In genomic region chr1:44067258-44068250, GRCh38 we compare ENCODE assay signal across 18 cellular contexts. TPM values are rescaled to one million over a fixed set of nuclear protein-coding genes. Genes with fewer than 3 reads are reported as not detected.
DNase-seq lines count a peak whose midpoint lies in the region; ATAC-seq and TF ChIP-seq lines count a peak whose summit lies in the region.
"Had no signal": no experiment of that assay in that cellular context is flagged by ENCODE, and none has a peak within 500 bp of the region (broad histone marks: within the 10 kb centered on the region; RNA-seq: fewer than 3 reads in every experiment).

No MANE protein-coding gene starts in this region.

- H2BK15ac ChIP-seq in neuronal stem cell (ENCODE audit: low read length): no peak overlapping the region

- no peak overlapping the region for H2BK12ac ChIP-seq in neuronal stem cell (ENCODE audit: low read length)

- peak; percentile 62 for ATAC-seq in HG02610 (IDR thresholded peaks at IDR 0.05; ENCODE audit: unreplicated experiment)
- ATAC-seq in activated B cell treated with CpG ODN at 0.5 μM for 24 hours (ENCODE audit: low read depth): peak; percentile 86
- no peak for ATAC-seq in CD4-positive, alpha-beta T cell (ENCODE audit: poor library complexity)
- ATAC-seq: activated T-cell treated with anti-CD3 and anti-CD28 coated beads, Interleukin-2, amount 50 U/mL, for 4 hours had no signal

- no peaks in the 10 kb centered on the region for H3K79me1 ChIP-seq in neuronal stem cell (ENCODE audit: low read depth, low read length)

- peaks cover 0 to 11% (median 0%) of the 10 kb centered on the region in 3 experiments for H3K27me3 ChIP-seq in neuronal stem cell (ENCODE audit: control insufficient read depth in 3 of 3, insufficient read depth in 3 of 3, low read depth in 1 of 3, low read length in 3 of 3)
- peaks cover 7% of the 10 kb centered on the region for H3K27me3 ChIP-seq in CD4-positive, alpha-beta T cell (ENCODE audit: control insufficient read depth, insufficient read depth, low read length)
- H3K27me3 ChIP-seq: thyroid gland had no signal

- no peak overlapping the region for H2BK120ac ChIP-seq in neuronal stem cell (ENCODE audit: low read depth, low read length)

- H3K27ac ChIP-seq in neuronal stem cell (replicated peaks; ENCODE audit: low read length): no peak overlapping the region
- H3K27ac ChIP-seq in CD4-positive, alpha-beta T cell (ENCODE audit: low read depth, low read length): no peak overlapping the region
- H3K27ac ChIP-seq: C4-2B, thyroid gland had no signal

- H3K36me3 Mint-ChIP-seq in activated B cell treated with CpG ODN at 0.5 μM for 24 hours (ENCODE audit: low read depth): no peaks in the 10 kb centered on the region
- H3K36me3 Mint-ChIP-seq in CD4-positive, alpha-beta T cell (ENCODE audit: low read depth): no peaks in the 10 kb centered on the region

- H2AK5ac ChIP-seq in neuronal stem cell (ENCODE audit: low read depth, low read length): no peak overlapping the region

- CTCF ChIA-PET in activated B cell treated with CpG ODN at 0.5 μM for 24 hours (lab: Charles Lee): interaction anchor here (1.1 kb wide), 1 partner anchor 19 kb away, joined by 3 read pairs; no protein-coding TSS in a partner anchor
- CTCF ChIA-PET in CD4-positive, alpha-beta T cell (lab: Charles Lee): interaction anchor here (0.5 kb wide), 1 partner anchor 108 kb away, joined by 3 read pairs; no protein-coding TSS in a partner anchor

- peak overlapping the region; percentile 13 for H3K9ac ChIP-seq in neuronal stem cell (ENCODE audit: low read depth, low read length, poor library complexity)

- H2BK5ac ChIP-seq in neuronal stem cell (ENCODE audit: low read length): no peak overlapping the region

- no peak overlapping the region for H4K8ac ChIP-seq in neuronal stem cell (ENCODE audit: low read depth, low read length)

- peaks cover 3% of the 10 kb centered on the region for H3K27me3 Mint-ChIP-seq in activated B cell treated with CpG ODN at 0.5 μM for 24 hours
- H3K27me3 Mint-ChIP-seq in CD4-positive, alpha-beta T cell: peaks cover 27% of the 10 kb centered on the region

- no peak for TF ChIP-seq CTCF in GM12865 (IDR thresholded peaks at IDR 0.05; ENCODE audit: insufficient read depth, low read depth, low read length, missing control alignments)
- no peak for TF ChIP-seq CTCF in activated B cell treated with CpG ODN at 0.5 μM for 24 hours (IDR thresholded peaks at IDR 0.05)
- no peak for TF ChIP-seq CTCF in CD4-positive, alpha-beta T cell (IDR thresholded peaks at IDR 0.05)

- H3K4me3 ChIP-seq in GM12865 (ENCODE audit: low read depth, low read length) (peak overlapping the region; percentile 19; the same call in 1 of the 2 replicates), neuronal stem cell (ENCODE audit: low read length in 2 of 2) (no peak overlapping the region)
- H3K4me3 ChIP-seq: coronary artery, thyroid gland had no signal

- no peak overlapping the region for H4K91ac ChIP-seq in neuronal stem cell (ENCODE audit: low read depth, low read length, poor library complexity)

- no peaks in the 10 kb centered on the region for H3K9me3 ChIP-seq in neuronal stem cell (replicated peaks in 1 of 2; ENCODE audit: control insufficient read depth in 2 of 2, insufficient read depth in 1 of 2, low read depth in 1 of 2, low read length in 2 of 2)
- H3K9me3 ChIP-seq in CD4-positive, alpha-beta T cell (ENCODE audit: control insufficient read depth, low read length): no peaks in the 10 kb centered on the region
- H3K9me3 ChIP-seq: thyroid gland had no signal

- H3K9me3 Mint-ChIP-seq in activated B cell treated with CpG ODN at 0.5 μM for 24 hours: no peaks in the 10 kb centered on the region
- H3K9me3 Mint-ChIP-seq in CD4-positive, alpha-beta T cell: no peaks in the 10 kb centered on the region
- H3K9me3 Mint-ChIP-seq: activated T-cell treated with anti-CD3 and anti-CD28 coated beads, Interleukin-2, amount 50 U/mL, for 4 hours had no signal

- peaks cover 42% of the 10 kb centered on the region for H3K4me1 Mint-ChIP-seq in activated B cell treated with CpG ODN at 0.5 μM for 24 hours
- no peaks in the 10 kb centered on the region for H3K4me1 Mint-ChIP-seq in CD4-positive, alpha-beta T cell (ENCODE audit: low read depth)

- no peak overlapping the region for H2AFZ ChIP-seq in neuronal stem cell (ENCODE audit: low read length)

- intact Hi-C loops in activated B cell treated with CpG ODN at 0.5 μM for 24 hours (cut with micrococcal nuclease): no loop called here
- intact Hi-C loops in CD4-positive, alpha-beta T cell (cut with DNase I, micrococcal nuclease): loop anchor here in 1 of 2 experiments (10.0 kb wide), 1 partner anchor 1187 kb away; no protein-coding TSS in a partner anchor

- H3K4ac ChIP-seq in neuronal stem cell (ENCODE audit: low read length): no peak overlapping the region

- peak overlapping the region; percentile 27 for H3K23ac ChIP-seq in neuronal stem cell (ENCODE audit: low read depth, low read length, poor library complexity)

- H3K36me3 ChIP-seq in neuronal stem cell (replicated peaks in 1 of 2; ENCODE audit: control insufficient read depth in 2 of 2, insufficient read depth in 2 of 2, low read length in 2 of 2): no peaks in the 10 kb centered on the region
- H3K36me3 ChIP-seq: thyroid gland had no signal

- H3K4me2 ChIP-seq in neuronal stem cell (ENCODE audit: insufficient read depth, low read length, poor library complexity, severe bottlenecking): no peak overlapping the region

- no peak overlapping the region for H3K14ac ChIP-seq in neuronal stem cell (ENCODE audit: low read length)

- POLR2A ChIA-PET in activated B cell treated with CpG ODN at 0.5 μM for 24 hours (lab: Charles Lee): interaction anchor here (0.7 to 1.8 kb wide), 5 partner anchors 37 to 654 kb away, joined by 3 to 6 read pairs (median 4); partner anchors contain the start of genes ATP6V0B, IPO13, KDM4A and SLC6A9
- POLR2A ChIA-PET in CD4-positive, alpha-beta T cell (lab: Charles Lee): no interaction called here

- H3K27ac Mint-ChIP-seq in activated B cell treated with CpG ODN at 0.5 μM for 24 hours: peak overlapping the region; percentile 36
- H3K27ac Mint-ChIP-seq in CD4-positive, alpha-beta T cell: no peak overlapping the region

- no peak overlapping the region for H3K18ac ChIP-seq in neuronal stem cell (ENCODE audit: low read length)

- no CpG with 5 or more reads among the region's 6 CpGs for WGBS in neuronal stem cell (ENCODE audit: extremely low coverage in 2 of 2, insufficient read length in 2 of 2, insufficient replicate concordance in 1 of 2), 2 donors

- DNase-seq in GM12865 (ENCODE audit: low read depth) (peak; percentile 56), activated B cell treated with CpG ODN at 0.5 μM for 24 hours (no peak), neuronal stem cell (ENCODE audit: low spot score) (no peak)
- DNase-seq in activated CD4-positive, alpha-beta T cell treated with anti-CD3 and anti-CD28 coated beads for 48 hours: no peak
- no peak for DNase-seq in CD4-positive, alpha-beta T cell
- DNase-seq in activated naive CD4-positive, alpha-beta T cell (lab: John Stamatoyannopoulos, UW): no peak
- DNase-seq in activated CD4-positive, alpha-beta T cell treated with anti-CD3 and anti-CD28 coated beads, Interleukin-2, amount 50 U/mL, for 4 hours: no peak
- DNase-seq: activated CD4-positive, alpha-beta T cell treated with anti-CD3 and anti-CD28 coated beads, Interleukin-2, amount 50 U/mL, for 1 hour; activated T-cell treated with anti-CD3 and anti-CD28 coated beads, Interleukin-2, amount 50 U/mL, for 4 hours; erythroblast; NCI-H187; NCI-H526; stimulated activated CD4-positive, alpha-beta T cell treated with anti-CD3 and anti-CD28 coated beads, Interleukin-1b, Interleukin-23, amount 100 ng/mL, for 48 hours; T-helper 9 cell; thyroid gland had no signal

- H3K4me1 ChIP-seq in neuronal stem cell (ENCODE audit: control insufficient read depth in 2 of 2, insufficient read depth in 1 of 2, low read depth in 1 of 2, low read length in 2 of 2): peaks cover 0 to 5% of the 10 kb centered on the region in 2 donors
- H3K4me1 ChIP-seq: thyroid gland had no signal

- H3K4me3 Mint-ChIP-seq in activated B cell treated with CpG ODN at 0.5 μM for 24 hours: peak overlapping the region; percentile 71
- H3K4me3 Mint-ChIP-seq in CD4-positive, alpha-beta T cell: no peak overlapping the region
- H3K4me3 Mint-ChIP-seq: activated T-cell treated with anti-CD3 and anti-CD28 coated beads, Interleukin-2, amount 50 U/mL, for 4 hours had no signal

RNA-seq across cellular contexts. Expression of gene SLC6A9, which starts 36.3 kb away (rescaled TPM):
- total RNA-seq in activated B cell treated with CpG ODN at 0.5 μM for 24 hours: 10.3 and 10.4 TPM in 2 replicates
- polyA plus RNA-seq in neuronal stem cell (2013, experiment 1 of 2): 10.8 TPM
- 10.8 TPM for polyA plus RNA-seq in neuronal stem cell (2013, experiment 2 of 2)
- total RNA-seq in CD4-positive, alpha-beta T cell: under 1 TPM in 1 of 2 experiments, not detected in 1; 0.17 TPM

RNA-seq across cellular contexts. Expression of gene KLF17, which starts 51.1 kb away (rescaled TPM):
- not detected in 2 replicates for total RNA-seq in activated B cell treated with CpG ODN at 0.5 μM for 24 hours
- not detected for polyA plus RNA-seq in neuronal stem cell (2013, experiment 1 of 2)
- not detected for polyA plus RNA-seq in neuronal stem cell (2013, experiment 2 of 2)
- not detected for total RNA-seq in CD4-positive, alpha-beta T cell
- total RNA-seq: activated T-cell treated with anti-CD3 and anti-CD28 coated beads, Interleukin-2, amount 50 U/mL, for 4 hours; thyroid gland had no signal
